Comparison of ENCODE assay signal across 1 cellular context in the genomic region with DNA sequence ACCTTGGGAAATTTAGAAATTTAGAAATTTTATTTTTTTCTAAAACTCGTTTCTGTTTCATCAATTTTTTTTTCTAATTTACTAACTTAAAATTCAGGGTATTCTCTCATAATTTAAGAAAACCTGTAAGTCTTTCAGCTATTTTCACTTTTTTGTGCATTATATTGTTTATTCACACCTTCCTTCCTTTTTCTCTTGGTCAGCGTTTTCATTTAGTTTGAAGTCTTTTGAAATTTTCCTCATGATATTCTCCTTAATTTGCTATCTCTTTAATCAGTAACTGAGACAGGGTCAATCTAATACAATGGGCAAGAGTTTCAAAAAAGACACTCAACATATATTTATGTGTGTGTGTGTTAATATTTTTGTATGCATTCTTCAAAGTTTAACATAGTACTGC.
TF ChIP-seq lines count a peak whose summit lies in the region.

No MANE protein-coding gene starts in this region.

TF ChIP-seq in A549, 52 proteins besides CTCF, POLR2A, EP300 and RAD21 (continued from another document):
- TF ChIP-seq CBX8 (IDR thresholded peaks at IDR 0.05) = no peak
- no peak for TF ChIP-seq RCOR1 (IDR thresholded peaks at IDR 0.05; ENCODE audit: low read depth, low read length)
- TF ChIP-seq HOXA7 (CRISPR knock-in tag; IDR thresholded peaks at IDR 0.05) = no peak
- no peak for TF ChIP-seq ZNF302 (CRISPR knock-in tag; IDR thresholded peaks at IDR 0.05)
